In the genomic region with DNA sequence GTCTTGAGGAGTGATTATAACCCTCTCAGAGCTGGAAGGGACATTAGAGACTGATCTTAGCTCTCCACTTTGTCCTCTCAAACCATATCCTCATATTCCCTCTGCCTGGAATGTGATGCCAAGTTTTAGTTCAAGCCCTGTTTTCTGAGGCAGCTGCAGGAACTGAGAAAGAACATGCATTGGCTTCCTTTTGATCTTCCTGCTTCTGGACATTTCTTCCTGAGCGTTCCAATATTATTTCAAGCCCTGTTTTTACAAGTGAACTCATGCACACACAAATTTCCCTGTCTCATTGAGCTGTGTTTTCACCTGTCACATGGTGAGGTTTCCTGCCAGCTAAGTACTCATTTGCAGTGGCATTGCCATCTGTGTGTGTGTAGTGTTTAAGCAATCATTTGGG, we compare ENCODE assay signal across 1 cellular context.
TF ChIP-seq lines count a peak whose summit lies in the region.

No MANE protein-coding gene starts in this region.

TF ChIP-seq in HepG2, 621 proteins besides CTCF, POLR2A, EP300 and RAD21 (continued from another document):
- TF ChIP-seq, protein P1, sequence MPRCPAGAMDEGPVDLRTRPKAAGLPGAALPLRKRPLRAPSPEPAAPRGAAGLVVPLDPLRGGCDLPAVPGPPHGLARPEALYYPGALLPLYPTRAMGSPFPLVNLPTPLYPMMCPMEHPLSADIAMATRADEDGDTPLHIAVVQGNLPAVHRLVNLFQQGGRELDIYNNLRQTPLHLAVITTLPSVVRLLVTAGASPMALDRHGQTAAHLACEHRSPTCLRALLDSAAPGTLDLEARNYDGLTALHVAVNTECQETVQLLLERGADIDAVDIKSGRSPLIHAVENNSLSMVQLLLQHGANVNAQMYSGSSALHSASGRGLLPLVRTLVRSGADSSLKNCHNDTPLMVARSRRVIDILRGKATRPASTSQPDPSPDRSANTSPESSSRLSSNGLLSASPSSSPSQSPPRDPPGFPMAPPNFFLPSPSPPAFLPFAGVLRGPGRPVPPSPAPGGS (CRISPR knock-in tag; IDR thresholded peaks at IDR 0.05): no peak
- no peak for TF ChIP-seq PLSCR1 (CRISPR knock-in tag; IDR thresholded peaks at IDR 0.05; ENCODE audit: borderline replicate concordance)
- TF ChIP-seq ZSCAN20 (CRISPR knock-in tag; IDR thresholded peaks at IDR 0.05; ENCODE audit: borderline replicate concordance): no peak
- TF ChIP-seq ZNF512B (CRISPR knock-in tag; IDR thresholded peaks at IDR 0.05; ENCODE audit: borderline replicate concordance): no peak
- no peak for TF ChIP-seq SALL2 (CRISPR knock-in tag; IDR thresholded peaks at IDR 0.05)
- no peak for TF ChIP-seq ZNF101 (CRISPR knock-in tag; IDR thresholded peaks at IDR 0.05; ENCODE audit: borderline replicate concordance, low read depth)
- no peak for TF ChIP-seq HIC2 (CRISPR knock-in tag; IDR thresholded peaks at IDR 0.05; ENCODE audit: low read depth)
- TF ChIP-seq, protein P2, sequence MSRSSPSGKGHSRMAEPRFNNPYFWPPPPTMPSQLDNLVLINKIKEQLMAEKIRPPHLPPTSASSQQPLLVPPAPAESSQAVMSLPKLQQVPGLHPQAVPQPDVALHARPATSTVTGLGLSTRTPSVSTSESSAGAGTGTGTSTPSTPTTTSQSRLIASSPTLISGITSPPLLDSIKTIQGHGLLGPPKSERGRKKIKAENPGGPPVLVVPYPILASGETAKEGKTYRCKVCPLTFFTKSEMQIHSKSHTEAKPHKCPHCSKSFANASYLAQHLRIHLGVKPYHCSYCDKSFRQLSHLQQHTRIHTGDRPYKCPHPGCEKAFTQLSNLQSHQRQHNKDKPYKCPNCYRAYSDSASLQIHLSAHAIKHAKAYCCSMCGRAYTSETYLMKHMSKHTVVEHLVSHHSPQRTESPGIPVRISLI (CRISPR knock-in tag; IDR thresholded peaks at IDR 0.05; ENCODE audit: borderline replicate concordance): no peak
- no peak for TF ChIP-seq PAWR (CRISPR knock-in tag; IDR thresholded peaks at IDR 0.05; ENCODE audit: borderline replicate concordance)
- no peak for TF ChIP-seq TARDBP (CRISPR knock-in tag; IDR thresholded peaks at IDR 0.05)
- no peak for TF ChIP-seq ASH2L (IDR thresholded peaks at IDR 0.05; ENCODE audit: insufficient read length, low read depth, low read length)
- no peak for TF ChIP-seq E2F1 (CRISPR knock-in tag; IDR thresholded peaks at IDR 0.05)
- TF ChIP-seq ZNF33A (CRISPR knock-in tag; IDR thresholded peaks at IDR 0.05; ENCODE audit: borderline replicate concordance): no peak
- TF ChIP-seq ZNF160 (CRISPR knock-in tag; IDR thresholded peaks at IDR 0.05): no peak
- TF ChIP-seq ZNF343 (CRISPR knock-in tag; IDR thresholded peaks at IDR 0.05): no peak
- TF ChIP-seq YY1 (IDR thresholded peaks at IDR 0.05; ENCODE audit: insufficient read depth, insufficient replicate concordance, low read depth, low read length): no peak
